33 cellular contexts compared by ENCODE assay signal in the genomic region with DNA sequence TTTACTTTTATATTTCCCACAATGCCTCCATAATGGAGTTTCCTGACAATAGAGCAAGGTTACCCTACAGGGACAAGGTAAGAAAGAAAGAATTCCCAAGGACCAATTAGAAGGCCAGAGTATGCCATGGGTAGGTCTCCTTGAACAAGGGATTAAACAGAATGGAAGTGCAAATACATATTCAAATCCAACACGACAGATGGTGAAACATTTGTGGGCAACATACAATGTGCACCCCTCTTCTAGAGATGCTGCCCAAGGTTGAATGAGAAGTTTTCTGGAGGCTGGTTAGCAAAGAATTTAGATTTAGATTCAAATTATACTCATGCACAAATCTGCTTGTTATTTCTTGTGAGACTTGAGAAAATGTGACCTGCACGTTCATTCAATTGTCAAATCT.
"Had no signal": no experiment of that assay in that cellular context is flagged by ENCODE, and none has a peak within 500 bp of the region (broad histone marks: within the 10 kb centered on the region; RNA-seq: fewer than 3 reads in every experiment).

No MANE protein-coding gene starts in this region.

- H3K9me3 Mint-ChIP-seq: activated CD4-positive, alpha-beta memory T cell treated with anti-CD3 and anti-CD28 coated beads for 36 hours; activated T-cell treated with anti-CD3 and anti-CD28 coated beads, Interleukin-2, amount 50 U/mL, for 24 hours; effector memory CD8-positive, alpha-beta T cell had no signal

- H3K4me1 ChIP-seq: breast epithelium, foreskin keratinocyte, gastrocnemius medialis had no signal

- H3K27me3 ChIP-seq: ascending aorta, breast epithelium, cardiac muscle cell, esophagus muscularis mucosa, foreskin keratinocyte, gastrocnemius medialis, heart left ventricle had no signal

- H3K27ac Mint-ChIP-seq: activated CD4-positive, alpha-beta memory T cell treated with anti-CD3 and anti-CD28 coated beads for 36 hours; activated CD4-positive, alpha-beta T cell treated with anti-CD3 and anti-CD28 coated beads for 36 hours; activated CD4-positive, alpha-beta T cell treated with anti-CD3 and anti-CD28 coated beads, Interleukin-2, amount 10 ng/mL, durations not matched to agents 24 days and 14 days; activated CD8-positive, alpha-beta T cell treated with anti-CD3 and anti-CD28 coated beads, Interleukin-2, amount 10 ng/mL, durations not matched to agents 7 days and 5 days; activated naive CD4-positive, alpha-beta T cell treated with anti-CD3 and anti-CD28 coated beads, Interleukin-2, amount 10 ng/mL, durations not matched to agents 7 days and 5 days; activated naive CD4-positive, alpha-beta T cell treated with anti-CD3 and anti-CD28 coated beads, Interleukin-2, amount 50 U/mL, for 72 hours; activated naive CD8-positive, alpha-beta T cell treated with anti-CD3 and anti-CD28 coated beads, Interleukin-2, amount 10 ng/mL, durations not matched to agents 7 days and 5 days; activated T-cell treated with anti-CD3 and anti-CD28 coated beads, Interleukin-2, amount 50 U/mL, for 24 hours; activated T-cell treated with anti-CD3 and anti-CD28 coated beads, Interleukin-2, amount 50 U/mL, for 72 hours; brain; effector memory CD8-positive, alpha-beta T cell; T-helper 17 cell; T-helper 2 cell treated with Interferon-gamma antibody and Interleukin-4, amounts not matched to agents 5 μg/mL and 100 μg/mL, for 36 hours had no signal

- H3K27me3 Mint-ChIP-seq: activated CD4-positive, alpha-beta memory T cell treated with anti-CD3 and anti-CD28 coated beads for 36 hours; activated CD4-positive, alpha-beta T cell treated with anti-CD3 and anti-CD28 coated beads for 36 hours; activated CD4-positive, alpha-beta T cell treated with anti-CD3 and anti-CD28 coated beads, Interleukin-2, amount 10 ng/mL, durations not matched to agents 24 days and 14 days; activated naive CD4-positive, alpha-beta T cell treated with anti-CD3 and anti-CD28 coated beads, Interleukin-2, amount 10 ng/mL, durations not matched to agents 7 days and 5 days; activated naive CD8-positive, alpha-beta T cell treated with anti-CD3 and anti-CD28 coated beads, Interleukin-2, amount 10 ng/mL, durations not matched to agents 7 days and 5 days; activated T-cell treated with anti-CD3 and anti-CD28 coated beads, Interleukin-2, amount 50 U/mL, for 24 hours; brain; effector memory CD8-positive, alpha-beta T cell; T-helper 17 cell had no signal

- H3K27ac ChIP-seq: ascending aorta, breast epithelium, cardiac muscle cell, esophagus muscularis mucosa, foreskin keratinocyte, gastrocnemius medialis, heart left ventricle had no signal

- H3K9me3 ChIP-seq: ascending aorta, breast epithelium, esophagus muscularis mucosa, gastrocnemius medialis, heart left ventricle had no signal

- H3K36me3 ChIP-seq: ascending aorta, breast epithelium, cardiac muscle cell, esophagus muscularis mucosa, gastrocnemius medialis, heart left ventricle had no signal

- H3K36me3 Mint-ChIP-seq: activated CD4-positive, alpha-beta memory T cell treated with anti-CD3 and anti-CD28 coated beads for 36 hours; brain had no signal

- H3K4me3 Mint-ChIP-seq: activated CD4-positive, alpha-beta memory T cell treated with anti-CD3 and anti-CD28 coated beads for 36 hours; activated CD4-positive, alpha-beta T cell treated with anti-CD3 and anti-CD28 coated beads for 36 hours; activated CD4-positive, alpha-beta T cell treated with anti-CD3 and anti-CD28 coated beads, Interleukin-2, amount 10 ng/mL, durations not matched to agents 24 days and 14 days; activated CD8-positive, alpha-beta T cell treated with anti-CD3 and anti-CD28 coated beads, Interleukin-2, amount 10 ng/mL, durations not matched to agents 7 days and 5 days; activated naive CD4-positive, alpha-beta T cell treated with anti-CD3 and anti-CD28 coated beads, Interleukin-2, amount 10 ng/mL, durations not matched to agents 7 days and 5 days; activated naive CD8-positive, alpha-beta T cell treated with anti-CD3 and anti-CD28 coated beads, Interleukin-2, amount 10 ng/mL, durations not matched to agents 7 days and 5 days; activated T-cell treated with anti-CD3 and anti-CD28 coated beads, Interleukin-2, amount 50 U/mL, for 24 hours; activated T-cell treated with anti-CD3 and anti-CD28 coated beads, Interleukin-2, amount 50 U/mL, for 72 hours; brain; effector memory CD8-positive, alpha-beta T cell; T-helper 17 cell; T-helper 2 cell treated with Interferon-gamma antibody and Interleukin-4, amounts not matched to agents 5 μg/mL and 100 μg/mL, for 36 hours had no signal

- H3K4me1 Mint-ChIP-seq: T-helper 17 cell had no signal

- H3K4me3 ChIP-seq: ascending aorta, breast epithelium, cardiac muscle cell, esophagus muscularis mucosa, gastrocnemius medialis, heart left ventricle had no signal

- DNase-seq: activated CD4-positive, alpha-beta memory T cell treated with anti-CD3 and anti-CD28 coated beads for 36 hours; activated CD4-positive, alpha-beta T cell treated with anti-CD3 and anti-CD28 coated beads for 36 hours; activated CD4-positive, alpha-beta T cell treated with anti-CD3 and anti-CD28 coated beads, Interleukin-2, amount 10 ng/mL, durations not matched to agents 24 days and 14 days; activated CD4-positive, CD25-positive, alpha-beta regulatory T cell; activated CD4-positive, CD25-positive, alpha-beta regulatory T cell treated with anti-CD3 and anti-CD28 coated beads, Interleukin-2, amount 50 U/mL, for 72 hours; activated CD8-positive, alpha-beta memory T cell treated with anti-CD3 and anti-CD28 coated beads, Interleukin-2, amount 50 U/mL, for 48 hours; activated CD8-positive, alpha-beta T cell treated with anti-CD3 and anti-CD28 coated beads, Interleukin-2, amount 10 ng/mL, durations not matched to agents 7 days and 5 days; activated gamma-delta T cell; activated naive CD4-positive, alpha-beta T cell; activated naive CD4-positive, alpha-beta T cell treated with anti-CD3 and anti-CD28 coated beads, Interleukin-2, amount 10 ng/mL, durations not matched to agents 7 days and 5 days; activated naive CD8-positive, alpha-beta T cell treated with anti-CD3 and anti-CD28 coated beads, Interleukin-2, amount 10 ng/mL, durations not matched to agents 7 days and 5 days; activated T-cell treated with anti-CD3 and anti-CD28 coated beads for 4 hours; activated T-cell treated with anti-CD3 and anti-CD28 coated beads, Interleukin-2, amount 50 U/mL, for 24 hours; activated T-cell treated with anti-CD3 and anti-CD28 coated beads, Interleukin-2, amount 50 U/mL, for 72 hours; central memory CD4-positive, alpha-beta T cell; cortex of kidney; dermis blood vessel endothelial cell; effector CD4-positive, alpha-beta T cell; effector memory CD8-positive, alpha-beta T cell; erythroblast; foreskin keratinocyte; gastrocnemius medialis; glutamatergic neuron; heart left ventricle; T-helper 1 cell; T-helper 17 cell had no signal
